Comparison of ENCODE assay signal across 29 cellular contexts in genomic region chr22:29353286-29353685, GRCh38.
"Had no signal": no experiment of that assay in that cellular context is flagged by ENCODE, and none has a peak within 500 bp of the region (broad histone marks: within the 10 kb centered on the region; RNA-seq: fewer than 3 reads in every experiment).

No MANE protein-coding gene starts in this region.

- H3K27me3 ChIP-seq: body of pancreas, cardiac muscle cell, esophagus squamous epithelium, left lung, neutrophil, ovary, sigmoid colon, spleen, uterus had no signal

- FAIRE-seq: frontal cortex had no signal

- H3K36me3 ChIP-seq: ovary, uterus had no signal

- ATAC-seq: activated CD4-positive, alpha-beta T cell treated with anti-CD3 and anti-CD28 coated beads for 36 hours; activated CD8-positive, alpha-beta memory T cell treated with anti-CD3 and anti-CD28 coated beads, Interleukin-2, amount 10 ng/mL, durations not matched to agents 7 days and 5 days; activated CD8-positive, alpha-beta T cell treated with anti-CD3 and anti-CD28 coated beads, Interleukin-2, amount 10 ng/mL, durations not matched to agents 7 days and 5 days; body of pancreas; left lung; natural killer cell treated with Interleukin-12 subunit alpha and Interleukin-12 subunit beta and Interleukin-15 and Interleukin-18, amount 100 ng/mL, for 72 hours; stimulated activated naive CD8-positive, alpha-beta T cell treated with anti-CD3 and anti-CD28 coated beads, Interleukin-15, Interleukin-2, amounts not matched to agents 100 U/mL and 50 U/mL, for 24 hours had no signal

- DNase-seq: activated CD4-positive, alpha-beta T cell treated with anti-CD3 and anti-CD28 coated beads for 36 hours; activated CD4-positive, CD25-positive, alpha-beta regulatory T cell; activated CD8-positive, alpha-beta memory T cell treated with anti-CD3 and anti-CD28 coated beads, Interleukin-2, amount 10 ng/mL, durations not matched to agents 7 days and 5 days; activated CD8-positive, alpha-beta T cell treated with anti-CD3 and anti-CD28 coated beads, Interleukin-2, amount 10 ng/mL, durations not matched to agents 7 days and 5 days; activated effector memory CD4-positive, alpha-beta T cell treated with Interleukin-2 at 50 U/mL for 16 hours; activated naive CD4-positive, alpha-beta T cell treated with Interleukin-2 at 50 U/mL for 16 hours; body of pancreas; endodermal cell; esophagus squamous epithelium; kidney glomerular epithelial cell; left lung; mesendoderm; ovary; retina; sigmoid colon; spleen; stimulated activated naive CD8-positive, alpha-beta T cell treated with anti-CD3 and anti-CD28 coated beads, Interleukin-15, Interleukin-2, amounts not matched to agents 100 U/mL and 50 U/mL, for 24 hours; T-helper 1 cell; trophoblast cell; uterus had no signal

- H3K4me3 ChIP-seq: body of pancreas, cardiac muscle cell, esophagus squamous epithelium, left lung, lung, ovary, sigmoid colon, spleen, thoracic aorta, uterus had no signal

- H3K9me3 Mint-ChIP-seq: endodermal cell; natural killer cell treated with Interleukin-12 subunit alpha and Interleukin-12 subunit beta and Interleukin-15 and Interleukin-18, amount 100 ng/mL, for 72 hours; T-helper 2 cell treated with Interferon-gamma antibody and Interleukin-4, amounts not matched to agents 5 μg/mL and 100 μg/mL, for 36 hours had no signal

- H3K4me3 Mint-ChIP-seq: activated CD4-positive, alpha-beta T cell treated with anti-CD3 and anti-CD28 coated beads for 36 hours; activated CD8-positive, alpha-beta memory T cell treated with anti-CD3 and anti-CD28 coated beads, Interleukin-2, amount 10 ng/mL, durations not matched to agents 7 days and 5 days; activated CD8-positive, alpha-beta T cell treated with anti-CD3 and anti-CD28 coated beads, Interleukin-2, amount 10 ng/mL, durations not matched to agents 7 days and 5 days; activated naive CD8-positive, alpha-beta T cell; endodermal cell; natural killer cell treated with Interleukin-12 subunit alpha and Interleukin-12 subunit beta and Interleukin-15 and Interleukin-18, amount 100 ng/mL, for 72 hours; T-helper 2 cell treated with Interferon-gamma antibody and Interleukin-4, amounts not matched to agents 5 μg/mL and 100 μg/mL, for 36 hours had no signal

- H3K27me3 Mint-ChIP-seq: activated CD4-positive, alpha-beta T cell treated with anti-CD3 and anti-CD28 coated beads for 36 hours; activated CD8-positive, alpha-beta memory T cell treated with anti-CD3 and anti-CD28 coated beads, Interleukin-2, amount 10 ng/mL, durations not matched to agents 7 days and 5 days; activated naive CD8-positive, alpha-beta T cell; natural killer cell treated with Interleukin-12 subunit alpha and Interleukin-12 subunit beta and Interleukin-15 and Interleukin-18, amount 100 ng/mL, for 72 hours; progenitor cell of endocrine pancreas had no signal

- H3K9me3 ChIP-seq: body of pancreas, esophagus squamous epithelium, left lung, neutrophil, ovary, sigmoid colon, spleen, thoracic aorta, uterus had no signal

- H3K27ac ChIP-seq: body of pancreas, cardiac muscle cell, esophagus squamous epithelium, left lung, neutrophil, ovary, sigmoid colon, spleen, thoracic aorta, uterus had no signal

- H3K4me1 Mint-ChIP-seq: activated CD4-positive, alpha-beta T cell treated with anti-CD3 and anti-CD28 coated beads for 36 hours; activated CD8-positive, alpha-beta memory T cell treated with anti-CD3 and anti-CD28 coated beads, Interleukin-2, amount 10 ng/mL, durations not matched to agents 7 days and 5 days; endodermal cell had no signal

- H3K4me1 ChIP-seq: esophagus squamous epithelium, left lung, sigmoid colon, spleen, uterus had no signal

- H3K36me3 Mint-ChIP-seq: natural killer cell treated with Interleukin-12 subunit alpha and Interleukin-12 subunit beta and Interleukin-15 and Interleukin-18, amount 100 ng/mL, for 72 hours had no signal

- H3K27ac Mint-ChIP-seq: activated CD4-positive, alpha-beta T cell treated with anti-CD3 and anti-CD28 coated beads for 36 hours; activated CD8-positive, alpha-beta memory T cell treated with anti-CD3 and anti-CD28 coated beads, Interleukin-2, amount 10 ng/mL, durations not matched to agents 7 days and 5 days; activated CD8-positive, alpha-beta T cell treated with anti-CD3 and anti-CD28 coated beads, Interleukin-2, amount 10 ng/mL, durations not matched to agents 7 days and 5 days; activated naive CD8-positive, alpha-beta T cell; natural killer cell treated with Interleukin-12 subunit alpha and Interleukin-12 subunit beta and Interleukin-15 and Interleukin-18, amount 100 ng/mL, for 72 hours; T-helper 2 cell treated with Interferon-gamma antibody and Interleukin-4, amounts not matched to agents 5 μg/mL and 100 μg/mL, for 36 hours had no signal
